Comparison of ENCODE assay signal across 20 cellular contexts in the genomic region with DNA sequence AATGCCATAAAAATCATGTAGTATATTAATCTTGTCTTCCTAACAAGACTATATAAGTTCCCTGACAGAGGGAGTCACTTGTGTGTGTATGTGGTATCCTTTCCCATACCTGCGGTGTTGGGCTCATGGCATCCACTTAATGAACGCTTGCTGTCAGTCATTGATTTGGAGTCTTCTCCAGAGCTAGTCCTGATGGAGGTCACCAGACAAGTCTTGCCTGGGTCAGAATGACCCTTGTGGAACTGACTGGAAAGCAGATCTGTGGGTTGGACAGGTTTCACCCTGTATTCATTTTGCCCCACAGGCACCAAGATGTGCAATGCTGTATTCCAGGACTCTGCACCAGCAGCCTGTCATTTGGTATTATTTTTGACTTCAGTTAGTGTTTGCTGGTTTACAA. TPM values are rescaled to one million over a fixed set of nuclear protein-coding genes. Genes with fewer than 3 reads are reported as not detected.
DNase-seq lines count a peak whose midpoint lies in the region; ATAC-seq, FAIRE-seq and TF ChIP-seq lines count a peak whose summit lies in the region.
"Had no signal": no experiment of that assay in that cellular context is flagged by ENCODE, and none has a peak within 500 bp of the region (broad histone marks: within the 10 kb centered on the region; RNA-seq: fewer than 3 reads in every experiment).

No MANE protein-coding gene starts in this region.

- ATAC-seq in heart left ventricle = no peak
- ATAC-seq in naive thymus-derived CD4-positive, alpha-beta T cell = no peak
- no peak for ATAC-seq in activated CD8-positive, alpha-beta T cell treated with anti-CD3 and anti-CD28 coated beads for 36 hours

- H3K4me3 ChIP-seq in left ventricle myocardium inferior = no peak overlapping the region
- no peak overlapping the region for H3K4me3 ChIP-seq in heart left ventricle
- no peak overlapping the region for H3K4me3 ChIP-seq in naive thymus-derived CD4-positive, alpha-beta T cell (ENCODE audit: low read length)
- H3K4me3 ChIP-seq: HAP-1 had no signal

- TF ChIP-seq POLR2A in heart left ventricle (IDR thresholded peaks at IDR 0.05) (no peak), GM12892 (IDR thresholded peaks at IDR 0.05; ENCODE audit: low read depth, low read length) (no peak)

- H3K36me3 ChIP-seq in left ventricle myocardium inferior = no peaks in the 10 kb centered on the region
- H3K36me3 ChIP-seq in heart left ventricle = no peaks in the 10 kb centered on the region
- H3K36me3 ChIP-seq in naive thymus-derived CD4-positive, alpha-beta T cell (ENCODE audit: control insufficient read depth in 2 of 3, insufficient read depth in 3 of 3, low read length in 3 of 3) = no peaks in the 10 kb centered on the region
- H3K36me3 ChIP-seq: HAP-1 had no signal

- peak overlapping the region in 8 of 9 donors; percentile 86 to 95 (median 93) for H3K27ac Mint-ChIP-seq in naive thymus-derived CD4-positive, alpha-beta T cell
- peak overlapping the region; percentile 92 for H3K27ac Mint-ChIP-seq in type B pancreatic cell
- no peak overlapping the region for H3K27ac Mint-ChIP-seq in activated CD8-positive, alpha-beta T cell treated with anti-CD3 and anti-CD28 coated beads for 36 hours
- H3K27ac Mint-ChIP-seq: IgD-negative memory B cell had no signal

- peaks cover 0 to 16% (median 0%) of the 10 kb centered on the region in 5 donors for H3K36me3 Mint-ChIP-seq in naive thymus-derived CD4-positive, alpha-beta T cell
- H3K36me3 Mint-ChIP-seq in type B pancreatic cell = peaks cover 2% of the 10 kb centered on the region
- peaks cover 6% of the 10 kb centered on the region for H3K36me3 Mint-ChIP-seq in activated CD8-positive, alpha-beta T cell treated with anti-CD3 and anti-CD28 coated beads for 36 hours (ENCODE audit: low read depth)
- H3K36me3 Mint-ChIP-seq: IgD-negative memory B cell had no signal

- 94 to 99% (median 97%) methylated on average over 2 of the region's 2 CpGs for WGBS in heart left ventricle, 4 donors

- no peak for DNase-seq in left ventricle myocardium inferior
- DNase-seq in heart left ventricle = no peak
- DNase-seq in GM12892 (ENCODE audit: insufficient read length) = no peak
- no peak for DNase-seq in naive thymus-derived CD4-positive, alpha-beta T cell
- DNase-seq in type B pancreatic cell (ENCODE audit: extremely low spot score, unreplicated experiment) = no peak
- no peak for DNase-seq in stimulated activated CD8-positive, alpha-beta memory T cell treated with anti-CD3 and anti-CD28 coated beads, Interleukin-4, amount 100 ng/mL, for 48 hours
- no peak for DNase-seq in activated CD8-positive, alpha-beta T cell treated with anti-CD3 and anti-CD28 coated beads for 36 hours
- DNase-seq: Caco-2, GOT3, NCI-H1092, NCI-H1436 treated with DMSO at 0.1 percent for 48 hours, NCI-H187 treated with DMSO at 0.1 percent for 48 hours, NCI-H524 treated with DMSO at 0.1 percent for 48 hours, NCI-H774, SK-N-SH had no signal

- peak; percentile 36 for FAIRE-seq in GM12892 (lab: Jason Lieb, UNC)
- FAIRE-seq: G401.6, RCC 7860 had no signal

- H3K4me1 Mint-ChIP-seq in naive thymus-derived CD4-positive, alpha-beta T cell = peaks cover 33 to 97% (median 89%) of the 10 kb centered on the region in 7 donors
- H3K4me1 Mint-ChIP-seq in type B pancreatic cell (ENCODE audit: unreplicated experiment) = no peaks in the 10 kb centered on the region
- H3K4me1 Mint-ChIP-seq in activated CD8-positive, alpha-beta T cell treated with anti-CD3 and anti-CD28 coated beads for 36 hours (ENCODE audit: low read depth) = peaks cover 72% of the 10 kb centered on the region

- CTCF ChIA-PET in naive thymus-derived CD4-positive, alpha-beta T cell (lab: Charles Lee) = interaction anchor here (0.6 to 8.0 kb wide), 3 partner anchors 16 to 878 kb away, joined by 3 to 70 read pairs (median 3); partner anchors contain the start of gene WNK1
- CTCF ChIA-PET in activated CD8-positive, alpha-beta T cell treated with anti-CD3 and anti-CD28 coated beads for 36 hours (lab: Charles Lee) = interaction anchor here (6.5 kb wide), 1 partner anchor 14 kb away, joined by 50 read pairs; no protein-coding TSS in a partner anchor

- intact Hi-C loops in left ventricle myocardium inferior (cut with micrococcal nuclease) (no loop called here), heart left ventricle (cut with DNase I) (no loop called here)
- intact Hi-C loops in naive thymus-derived CD4-positive, alpha-beta T cell (cut with micrococcal nuclease) = loop anchor here (5.0 kb wide), 2 partner anchors 38 to 53 kb away; no protein-coding TSS in a partner anchor
- intact Hi-C loops in activated CD8-positive, alpha-beta T cell treated with anti-CD3 and anti-CD28 coated beads for 36 hours (cut with micrococcal nuclease) = no loop called here

- H3K4me1 ChIP-seq in left ventricle myocardium inferior = peaks cover 18% of the 10 kb centered on the region
- peaks cover 0 to 27% (median 0%) of the 10 kb centered on the region in 12 donors for H3K4me1 ChIP-seq in heart left ventricle
- H3K4me1 ChIP-seq in naive thymus-derived CD4-positive, alpha-beta T cell (ENCODE audit: control insufficient read depth in 2 of 2, insufficient read depth in 2 of 2, low read length in 2 of 2) = peaks cover 31 to 72% of the 10 kb centered on the region in 2 donors
- H3K4me1 ChIP-seq: HAP-1 had no signal

- H3K27me3 Mint-ChIP-seq in naive thymus-derived CD4-positive, alpha-beta T cell = no peaks in the 10 kb centered on the region
- peaks cover 2% of the 10 kb centered on the region for H3K27me3 Mint-ChIP-seq in type B pancreatic cell
- H3K27me3 Mint-ChIP-seq in activated CD8-positive, alpha-beta T cell treated with anti-CD3 and anti-CD28 coated beads for 36 hours = no peaks in the 10 kb centered on the region
- H3K27me3 Mint-ChIP-seq: IgD-negative memory B cell had no signal

- POLR2A ChIA-PET in naive thymus-derived CD4-positive, alpha-beta T cell (lab: Charles Lee) = interaction anchor here (10.1 kb wide), 1 partner anchor 27 kb away, joined by 153 read pairs; the partner anchor contains the start of gene WNK1
- POLR2A ChIA-PET in activated CD8-positive, alpha-beta T cell treated with anti-CD3 and anti-CD28 coated beads for 36 hours (lab: Charles Lee) = no interaction called here

- H3K9me3 ChIP-seq in left ventricle myocardium inferior (replicated peaks) (no peaks in the 10 kb centered on the region), heart left ventricle (no peaks in the 10 kb centered on the region)
- no peaks in the 10 kb centered on the region for H3K9me3 ChIP-seq in naive thymus-derived CD4-positive, alpha-beta T cell (ENCODE audit: control insufficient read depth in 2 of 3, low read length in 3 of 3)
- H3K9me3 ChIP-seq: Caco-2, HAP-1, SK-N-SH had no signal

- TF ChIP-seq CTCF in left ventricle myocardium inferior (IDR thresholded peaks at IDR 0.05; ENCODE audit: borderline replicate concordance) (no peak), heart left ventricle (IDR thresholded peaks at IDR 0.05) (no peak), type B pancreatic cell (conservative IDR thresholded peaks at IDR 0.05) (no peak)
- TF ChIP-seq CTCF in activated CD8-positive, alpha-beta T cell treated with anti-CD3 and anti-CD28 coated beads for 36 hours (IDR thresholded peaks at IDR 0.05) = no peak

- H3K27ac ChIP-seq in left ventricle myocardium inferior (replicated peaks) = peak overlapping the region; percentile 45
- peak overlapping the region in 1 of 12 donors; percentile 19 for H3K27ac ChIP-seq in heart left ventricle
- H3K27ac ChIP-seq in naive thymus-derived CD4-positive, alpha-beta T cell (ENCODE audit: low read depth, low read length) = no peak overlapping the region
- H3K27ac ChIP-seq: KMS-11 had no signal

- H3K27me3 ChIP-seq in left ventricle myocardium inferior (ENCODE audit: low read depth) = no peaks in the 10 kb centered on the region
- H3K27me3 ChIP-seq in heart left ventricle = no peaks in the 10 kb centered on the region
- H3K27me3 ChIP-seq in naive thymus-derived CD4-positive, alpha-beta T cell (ENCODE audit: control insufficient read depth in 2 of 2, insufficient read depth in 2 of 2, low read length in 2 of 2) = no peaks in the 10 kb centered on the region

- peaks cover 0 to 3% (median 0%) of the 10 kb centered on the region in 11 donors for H3K9me3 Mint-ChIP-seq in naive thymus-derived CD4-positive, alpha-beta T cell
- peaks cover 3% of the 10 kb centered on the region for H3K9me3 Mint-ChIP-seq in type B pancreatic cell
- peaks cover 5% of the 10 kb centered on the region for H3K9me3 Mint-ChIP-seq in activated CD8-positive, alpha-beta T cell treated with anti-CD3 and anti-CD28 coated beads for 36 hours
- H3K9me3 Mint-ChIP-seq: IgD-negative memory B cell had no signal

- H3K4me3 Mint-ChIP-seq in naive thymus-derived CD4-positive, alpha-beta T cell = peak overlapping the region in 1 of 10 donors; percentile 14
- no peak overlapping the region for H3K4me3 Mint-ChIP-seq in type B pancreatic cell
- H3K4me3 Mint-ChIP-seq in activated CD8-positive, alpha-beta T cell treated with anti-CD3 and anti-CD28 coated beads for 36 hours = no peak overlapping the region

RNA-seq across cellular contexts. Expression of gene WNK1, which starts 27.3 kb away (rescaled TPM):
- total RNA-seq in left ventricle myocardium inferior = 289 TPM
- total RNA-seq in heart left ventricle = 100 to 1,000 TPM; 247 to 373 (median 302) TPM
- 100 to 1,000 TPM in 1 of 2 donors, 10 to 100 TPM in 1; 59.9 to 247 TPM for polyA plus RNA-seq in heart left ventricle
- 83.8 TPM for polyA plus RNA-seq in GM12892 (2012; ENCODE audit: missing spikeins)
- 100 to 1,000 TPM; 147 to 200 (median 169) TPM for total RNA-seq in naive thymus-derived CD4-positive, alpha-beta T cell
- 10 to 100 TPM; 22.9 to 44.0 TPM for polyA plus RNA-seq in naive thymus-derived CD4-positive, alpha-beta T cell
- 132 and 209 TPM in 2 replicates for total RNA-seq in type B pancreatic cell (ENCODE audit: low replicate concordance)
- total RNA-seq in activated CD8-positive, alpha-beta T cell treated with anti-CD3 and anti-CD28 coated beads for 36 hours = 100 to 1,000 TPM; 142 to 143 TPM

Comparison
In these comparisons a context has a peak if more than half of its experiments do, and no peak if none do; other contexts are left out.
1. intact Hi-C loops: an anchor here in naive thymus-derived CD4-positive, alpha-beta T cell (5.0 kb wide); none called in left ventricle myocardium inferior, heart left ventricle and activated CD8-positive, alpha-beta T cell treated with anti-CD3 and anti-CD28 coated beads for 36 hours.